Comparison of ENCODE assay signal across 1 cellular context in genomic region chr1:219927956-219928790, GRCh38.
A peak's percentile ranks its signal among the peaks of the same experiment; 100 is the strongest.
TF ChIP-seq lines count a peak whose summit lies in the region.

Gene SLC30A10 (minus strand): TSS chr1:219928557. CDS start chr1:219928440, 117 bp downstream.

TF ChIP-seq in K562, 482 proteins besides CTCF, POLR2A, EP300 and RAD21 (continued from another document and continues in another):
- TF ChIP-seq ZBTB33 (CRISPR knock-in tag; IDR thresholded peaks at IDR 0.05) (0 out of 2 replicates have a peak, but pooled peaks have one; percentile 11), HDAC2 (IDR thresholded peaks at IDR 0.05) (no peak), ZNF263 (CRISPR knock-in tag; IDR thresholded peaks at IDR 0.05; ENCODE audit: borderline replicate concordance) (0 out of 2 replicates have a peak, but pooled peaks have one; percentile 55), PRPF4 (IDR thresholded peaks at IDR 0.05; ENCODE audit: insufficient read depth, low read depth, low read length, poor library complexity, severe bottlenecking) (peak; percentile 17), TOE1 (IDR thresholded peaks at IDR 0.05; ENCODE audit: borderline replicate concordance) (0 out of 2 replicates have a peak, but pooled peaks have one; percentile 15), TOE1 (CRISPR knock-in tag; IDR thresholded peaks at IDR 0.05; ENCODE audit: borderline replicate concordance, low read depth) (no peak), FUS (optimal IDR thresholded peaks at IDR 0.05; ENCODE audit: low read depth, low read length) (no peak), NFIX (CRISPR knock-in tag; IDR thresholded peaks at IDR 0.05; ENCODE audit: low read depth) (no peak), CCAR2 (IDR thresholded peaks at IDR 0.05; ENCODE audit: low read depth, low read length) (no peak), RBBP5 (IDR thresholded peaks at IDR 0.05; ENCODE audit: borderline replicate concordance, insufficient read depth, low read length, poor library complexity, severe bottlenecking) (peak; percentile 93), RBFOX2 (IDR thresholded peaks at IDR 0.05; ENCODE audit: low read depth, low read length) (peak; percentile 86), FIP1L1 (IDR thresholded peaks at IDR 0.05; ENCODE audit: low read depth, low read length, poor library complexity, severe bottlenecking) (peak; percentile 84), SMARCE1 (IDR thresholded peaks at IDR 0.05) (peak; percentile 13; the same call in 1 of the 2 replicates), SNIP1 (IDR thresholded peaks at IDR 0.05; ENCODE audit: low read depth) (no peak), FOSL1 (tag; conservative IDR thresholded peaks at IDR 0.05) (0 out of 2 replicates have a peak, but pooled peaks have one; percentile 37), ZNF146 (CRISPR knock-in tag; IDR thresholded peaks at IDR 0.05; ENCODE audit: unreplicated experiment) (no peak), NR2F6 (CRISPR knock-in tag; IDR thresholded peaks at IDR 0.05) (no peak), MTA3 (IDR thresholded peaks at IDR 0.05; ENCODE audit: borderline replicate concordance) (peak; percentile 79; the same call in 1 of the 2 replicates), NKRF (IDR thresholded peaks at IDR 0.05; ENCODE audit: borderline replicate concordance) (0 out of 2 replicates have a peak, but pooled peaks have one; percentile 18), HCFC1 (IDR thresholded peaks at IDR 0.05; ENCODE audit: low read depth, low read length) (peak; percentile 18), NRF1 (conservative IDR thresholded peaks at IDR 0.05 in 1 of 2, IDR thresholded peaks at IDR 0.05 in 1 of 2) (peak; percentile 56 to 70; a peak in 3 of 4 replicates), BACH1 (tag; IDR thresholded peaks at IDR 0.05) (no peak), RBM22 (IDR thresholded peaks at IDR 0.05; ENCODE audit: low read depth, low read length, poor library complexity, severe bottlenecking) (peak; percentile 41), ZNF609 (CRISPR knock-in tag; IDR thresholded peaks at IDR 0.05; ENCODE audit: borderline replicate concordance) (no peak), GTF3C2 (IDR thresholded peaks at IDR 0.05; ENCODE audit: borderline replicate concordance, extremely low read depth, insufficient read length) (no peak), ZBTB43 (CRISPR knock-in tag; IDR thresholded peaks at IDR 0.05) (no peak), HDAC1 (IDR thresholded peaks at IDR 0.05) (peak in 1 of 2 experiments; percentile 62; a peak in 2 of 4 replicates), CBFB (CRISPR knock-in tag; IDR thresholded peaks at IDR 0.05) (no peak), ZNF436 (CRISPR knock-in tag; IDR thresholded peaks at IDR 0.05) (no peak), ZBTB8A (IDR thresholded peaks at IDR 0.05; ENCODE audit: partially characterized antibody) (no peak), ZNF740 (CRISPR knock-in tag; IDR thresholded peaks at IDR 0.05) (0 out of 2 replicates have a peak, but pooled peaks have one; percentile 44), ZNF740 (tag; IDR thresholded peaks at IDR 0.05) (no peak), YY1 (IDR thresholded peaks at IDR 0.05; ENCODE audit: borderline replicate concordance in 1 of 3, control insufficient read depth in 1 of 3, extremely low read depth in 1 of 3, insufficient read depth in 3 of 3, insufficient read length in 1 of 3, insufficient replicate concordance in 2 of 3, low read depth in 1 of 3, low read length in 2 of 3) (no peak), MCM2 (IDR thresholded peaks at IDR 0.05; ENCODE audit: low read depth) (no peak), HMGXB4 (CRISPR knock-in tag; IDR thresholded peaks at IDR 0.05) (peak; percentile 69; the same call in 1 of the 2 replicates), TFAP4 (CRISPR knock-in tag; IDR thresholded peaks at IDR 0.05; ENCODE audit: borderline replicate concordance) (peak; percentile 30; the same call in 1 of the 2 replicates), JUND (IDR thresholded peaks at IDR 0.05; ENCODE audit: borderline replicate concordance, low read depth, low read length) (0 out of 2 replicates have a peak, but pooled peaks have one; percentile 3), JUND (tag; IDR thresholded peaks at IDR 0.05; ENCODE audit: borderline replicate concordance, low read depth, low read length) (no peak; the same call in 2 of the 3 replicates), ZSCAN32 (CRISPR knock-in tag; IDR thresholded peaks at IDR 0.05) (no peak), RBM14 (IDR thresholded peaks at IDR 0.05; ENCODE audit: borderline replicate concordance, insufficient read depth, low read depth, low read length) (0 out of 2 replicates have a peak, but pooled peaks have one; percentile 95), ZFPM2 (CRISPR knock-in tag; IDR thresholded peaks at IDR 0.05) (no peak), JUNB (CRISPR knock-in tag; conservative IDR thresholded peaks at IDR 0.05) (no peak), ZBTB1 (CRISPR knock-in tag; IDR thresholded peaks at IDR 0.05; ENCODE audit: borderline replicate concordance, low read depth) (peak; percentile 30; the same call in 1 of the 2 replicates)
